In the genomic region with DNA sequence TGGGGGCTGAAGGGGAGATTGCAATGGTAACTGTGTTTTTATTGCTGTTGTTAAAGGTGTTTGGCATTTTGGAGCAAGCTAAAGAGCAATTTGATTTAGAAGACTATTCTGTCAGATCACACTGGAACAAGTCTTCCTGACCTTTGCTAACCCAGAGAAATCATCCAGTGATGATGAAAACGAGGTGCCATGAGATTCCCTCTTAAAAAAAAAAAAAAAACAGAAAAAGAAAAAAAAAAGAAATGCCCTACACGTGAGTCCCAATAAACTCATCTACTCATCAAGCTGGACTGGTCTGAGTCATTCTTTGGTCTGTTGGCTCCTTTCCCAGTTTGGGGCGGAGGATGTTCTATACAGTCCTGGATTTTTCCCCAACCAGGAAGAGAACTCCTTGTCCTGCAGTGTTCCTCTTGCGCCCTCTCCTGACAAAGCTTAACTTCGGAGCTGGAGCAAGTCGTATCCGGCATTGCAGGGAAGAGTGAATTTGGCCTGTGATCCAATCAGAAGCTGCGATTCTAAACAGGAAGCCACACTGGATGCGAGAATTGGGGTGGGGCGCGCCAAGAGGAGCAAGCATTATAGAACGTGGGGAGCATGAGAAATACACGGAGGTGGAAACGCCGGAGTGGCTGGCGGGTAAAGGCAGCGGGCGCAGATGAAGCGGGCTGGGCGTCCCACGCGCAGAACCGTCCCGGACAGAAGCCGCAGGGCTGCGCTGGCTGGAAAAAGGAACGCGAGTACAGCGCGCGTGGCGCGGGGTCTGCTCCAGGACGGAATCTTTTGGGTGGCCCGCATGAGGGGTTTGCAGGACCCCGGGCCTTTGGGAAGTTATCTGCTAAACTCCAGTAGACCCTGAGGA, we compare ENCODE assay signal across 8 cellular contexts. TPM values are rescaled to one million over a fixed set of nuclear protein-coding genes. Genes with fewer than 3 reads are reported as not detected.
A peak's percentile ranks its signal among the peaks of the same experiment; 100 is the strongest.
DNase-seq lines count a peak whose midpoint lies in the region; ATAC-seq, FAIRE-seq and TF ChIP-seq lines count a peak whose summit lies in the region.

No MANE protein-coding gene starts in this region.

- BruUV-seq in A673 (replicated peaks; lab: Mats Ljungman, UMichigan), result no TSS peak

- no peaks in the 10 kb centered on the region for H4K20me1 ChIP-seq in smooth muscle cell (ENCODE audit: low read depth)

- H3K36me3 Mint-ChIP-seq in T-helper 1 cell treated with Interleukin-12 subunit alpha and Interleukin-12 subunit beta and Interleukin-4 antibody, amounts not matched to agents 30 μg/mL and 1 μg/mL, for 36 hours (ENCODE audit: low read depth), result peaks cover 2% of the 10 kb centered on the region

- CTCF ChIA-PET in A673 (lab: Charles Lee), result interaction anchor here (0.5 to 2.1 kb wide), 18 partner anchors 17 to 1017 kb away, joined by 3 to 40 read pairs (median 4); partner anchors contain the start of gene LDAF1

- POLR2A ChIA-PET in A673 (lab: Charles Lee; ENCODE audit: low non-redundant PET), result interaction anchor here (0.6 kb wide), 1 partner anchor 340 kb away, joined by 3 read pairs; no protein-coding TSS in a partner anchor

- ATAC-seq in GM18498 (IDR thresholded peaks at IDR 0.05; ENCODE audit: unreplicated experiment) (peak; percentile 49), HG02885 (IDR thresholded peaks at IDR 0.05; ENCODE audit: poor library complexity, unreplicated experiment) (peak; percentile 68)

- H3K9me3 Mint-ChIP-seq in T-helper 1 cell treated with Interleukin-12 subunit alpha and Interleukin-12 subunit beta and Interleukin-4 antibody, amounts not matched to agents 30 μg/mL and 1 μg/mL, for 36 hours, result no peaks in the 10 kb centered on the region

- peaks cover 17% of the 10 kb centered on the region for H3K4me1 Mint-ChIP-seq in T-helper 1 cell treated with Interleukin-12 subunit alpha and Interleukin-12 subunit beta and Interleukin-4 antibody, amounts not matched to agents 30 μg/mL and 1 μg/mL, for 36 hours (ENCODE audit: low read depth)

- peak overlapping the region; percentile 96 for H2AFZ ChIP-seq in smooth muscle cell (ENCODE audit: low read depth)

- no peaks in the 10 kb centered on the region for H3K79me2 ChIP-seq in smooth muscle cell (ENCODE audit: low read depth)

- DNase-seq in A673 (ENCODE audit: low spot score) (peak; percentile 99), NCI-H1694 (lab: John Stamatoyannopoulos, UW) (peak; percentile 88), cerebellar nuclear complex (lab: John Stamatoyannopoulos, UW) (peak; percentile 81 to 99), smooth muscle cell (lab: John Stamatoyannopoulos, UW; ENCODE audit: unreplicated experiment) (peak; percentile 72)

- intact Hi-C loops in A673 (cut with micrococcal nuclease; ENCODE audit: unreplicated experiment), result loop anchor here (1.0 to 5.0 kb wide), 5 partner anchors 112 to 450 kb away; no protein-coding TSS in a partner anchor

- FAIRE-seq in islet of Langerhans (lab: Jason Lieb, UNC), result peak; percentile 96

- H3K27ac ChIP-seq in A673 (ENCODE audit: low read depth, low read length, poor library complexity, severe bottlenecking) (no peak overlapping the region), smooth muscle cell (ENCODE audit: low read depth) (no peak overlapping the region)

- H3F3A ChIP-seq in smooth muscle cell (ENCODE audit: low read depth), result peaks cover 3% of the 10 kb centered on the region

- H3K4me3 Mint-ChIP-seq in T-helper 1 cell treated with Interleukin-12 subunit alpha and Interleukin-12 subunit beta and Interleukin-4 antibody, amounts not matched to agents 30 μg/mL and 1 μg/mL, for 36 hours, result peak overlapping the region; percentile 89

- H3K4me1 ChIP-seq in A673 (ENCODE audit: insufficient read depth, low read length, poor library complexity, severe bottlenecking) (peaks cover 3% of the 10 kb centered on the region), smooth muscle cell (ENCODE audit: low read depth) (no peaks in the 10 kb centered on the region)

- no peak overlapping the region for H3K9ac ChIP-seq in smooth muscle cell (ENCODE audit: low read depth)

- 1% methylated on average over 36 of the region's 36 CpGs for WGBS in smooth muscle cell (ENCODE audit: low lambda C conversion rate)

- peaks cover 62% of the 10 kb centered on the region for H3K27me3 Mint-ChIP-seq in T-helper 1 cell treated with Interleukin-12 subunit alpha and Interleukin-12 subunit beta and Interleukin-4 antibody, amounts not matched to agents 30 μg/mL and 1 μg/mL, for 36 hours (ENCODE audit: low read depth)

- H3K4me3 ChIP-seq in A673 (ENCODE audit: low read depth, low read length, poor library complexity, severe bottlenecking) (peak overlapping the region; percentile 55), smooth muscle cell (peak overlapping the region; percentile 71)

- no peaks in the 10 kb centered on the region for H3K36me3 ChIP-seq in A673 (ENCODE audit: insufficient read depth, low read length, poor library complexity, severe bottlenecking)
- no peaks in the 10 kb centered on the region for H3K36me3 ChIP-seq in smooth muscle cell (ENCODE audit: low read depth)

- H3K4me2 ChIP-seq in smooth muscle cell, result peak overlapping the region; percentile 87

- H3K27me3 ChIP-seq in A673 (replicated peaks; ENCODE audit: insufficient read depth, low read depth, low read length, poor library complexity) (peaks cover 19% of the 10 kb centered on the region), smooth muscle cell (ENCODE audit: low read depth) (peaks cover 11% of the 10 kb centered on the region)

- TF ChIP-seq CTCF in A673 (conservative IDR thresholded peaks at IDR 0.05; ENCODE audit: low read depth, low read length) (peak; percentile 95), smooth muscle cell (IDR thresholded peaks at IDR 0.05; ENCODE audit: borderline replicate concordance, insufficient read depth, poor library complexity, severe bottlenecking) (peak; percentile 69)

- H3K9me3 ChIP-seq in A673 (ENCODE audit: low read depth, low read length, poor library complexity, severe bottlenecking), result no peaks in the 10 kb centered on the region
- no peaks in the 10 kb centered on the region for H3K9me3 ChIP-seq in smooth muscle cell (replicated peaks; ENCODE audit: low read depth)

- H3K27ac Mint-ChIP-seq in T-helper 1 cell treated with Interleukin-12 subunit alpha and Interleukin-12 subunit beta and Interleukin-4 antibody, amounts not matched to agents 30 μg/mL and 1 μg/mL, for 36 hours, result no peak overlapping the region

RNA-seq across cellular contexts. Expression of gene CRYM, which starts 22.4 kb away (rescaled TPM):
- not detected in 2 replicates for total RNA-seq in A673 (2021)
- total RNA-seq in smooth muscle cell, result 0.31 TPM in 1 of 2 replicates, not detected in the other
- polyA plus RNA-seq in smooth muscle cell, result not detected in 2 replicates
